Comparison of ENCODE assay signal across 14 cellular contexts in the genomic region with DNA sequence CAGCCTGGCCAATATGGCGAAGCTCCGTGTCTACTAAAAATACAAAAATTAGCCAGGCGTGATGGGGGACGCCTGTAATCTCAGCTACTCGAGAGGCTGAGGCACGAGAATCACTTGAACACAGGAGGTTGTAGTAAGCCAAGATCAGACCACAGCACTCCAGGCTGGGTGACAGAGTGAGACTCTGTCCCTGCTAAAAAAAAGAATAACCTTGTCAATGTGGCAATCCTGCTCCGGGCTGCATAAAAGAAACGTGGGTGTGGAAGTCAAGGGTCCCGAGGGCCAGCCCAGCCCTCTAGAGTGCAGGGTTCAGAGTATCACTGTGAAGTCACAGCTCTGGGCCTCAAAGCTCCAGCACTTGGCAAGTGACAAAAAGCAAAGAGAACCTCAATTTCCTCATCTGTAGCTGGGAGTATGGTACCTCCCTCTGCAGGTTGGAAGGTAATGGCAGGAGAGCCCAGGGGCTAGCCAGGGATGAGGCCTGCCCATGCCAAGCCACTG.
DNase-seq lines count a peak whose midpoint lies in the region; ATAC-seq and TF ChIP-seq lines count a peak whose summit lies in the region.
"Had no signal": no experiment of that assay in that cellular context is flagged by ENCODE, and none has a peak within 500 bp of the region (broad histone marks: within the 10 kb centered on the region; RNA-seq: fewer than 3 reads in every experiment).

No MANE protein-coding gene starts in this region.

- no peaks in the 10 kb centered on the region for H3K9me3 Mint-ChIP-seq in osteocyte (ENCODE audit: unreplicated experiment)
- H3K9me3 Mint-ChIP-seq: CD8-positive, alpha-beta memory T cell; HFFc6 had no signal

- no peak overlapping the region for H3K4me3 ChIP-seq in transverse colon

- no peak overlapping the region for H3K4me3 Mint-ChIP-seq in osteocyte (ENCODE audit: unreplicated experiment)
- H3K4me3 Mint-ChIP-seq: CD8-positive, alpha-beta memory T cell; HFFc6 had no signal

- TF ChIP-seq CTCF in osteocyte (IDR thresholded peaks at IDR 0.05) (no peak), transverse colon (IDR thresholded peaks at IDR 0.05) (no peak)

- no peaks in the 10 kb centered on the region for H3K36me3 ChIP-seq in transverse colon

- ATAC-seq in Right ventricle myocardium inferior = no peak
- peak; percentile 21 for ATAC-seq in left lobe of liver
- no peak for ATAC-seq in HG03571 (IDR thresholded peaks at IDR 0.05; ENCODE audit: unreplicated experiment)
- ATAC-seq in HG03108 (IDR thresholded peaks at IDR 0.05; ENCODE audit: unreplicated experiment) = no peak

- H3K27me3 Mint-ChIP-seq in osteocyte (ENCODE audit: unreplicated experiment) = no peaks in the 10 kb centered on the region

- in situ Hi-C loops in transverse colon (cut with MboI; ENCODE audit: low pct_ligation_motif_present in 1 of 4, low pct_unique_long_range_greater_than_20kb in 1 of 4, low sequenced_read_pairs in 3 of 4) = no loop called here

- H3K4me1 ChIP-seq in transverse colon = no peaks in the 10 kb centered on the region
- H3K4me1 ChIP-seq: Caco-2 had no signal

- no peaks in the 10 kb centered on the region for H3K27me3 ChIP-seq in transverse colon

- TF ChIP-seq EP300 in transverse colon (IDR thresholded peaks at IDR 0.05; ENCODE audit: low read depth) = no peak

- intact Hi-C loops in cardiac septum (cut with DNase I) (no loop called here), Right ventricle myocardium inferior (cut with DNase I) (no loop called here), transverse colon (cut with DNase I; ENCODE audit: low total_unique reads) (no loop called here)

- 57 to 65% methylated on average over 3 to 9 of the region's 9 CpGs for WGBS in transverse colon (ENCODE audit: low coverage in 1 of 2), 2 donors

- H3K4me1 Mint-ChIP-seq in osteocyte (ENCODE audit: unreplicated experiment) = no peaks in the 10 kb centered on the region

- DNase-seq in cardiac septum (ENCODE audit: low spot score) (peak; percentile 17), Right ventricle myocardium inferior (ENCODE audit: missing footprints) (no peak), left lobe of liver (ENCODE audit: low spot score) (no peak), osteocyte (ENCODE audit: extremely low spot score, unreplicated experiment) (peak; percentile 34), transverse colon (peak; percentile 2)
- DNase-seq in activated CD8-positive, alpha-beta memory T cell treated with anti-CD3 and anti-CD28 coated beads, Interleukin-2, amount 50 U/mL, for 48 hours = no peak
- DNase-seq: CD8-positive, alpha-beta memory T cell; GF-D8; HCEC 1CT; HFFc6 had no signal

- H3K27ac Mint-ChIP-seq in osteocyte (ENCODE audit: unreplicated experiment) = no peak overlapping the region
- H3K27ac Mint-ChIP-seq: CD8-positive, alpha-beta memory T cell; HFFc6 had no signal

- no peaks in the 10 kb centered on the region for H3K9me3 ChIP-seq in transverse colon
- H3K9me3 ChIP-seq: Caco-2 had no signal

- no peak for TF ChIP-seq POLR2A in transverse colon (IDR thresholded peaks at IDR 0.05)

- no peaks in the 10 kb centered on the region for H3K36me3 Mint-ChIP-seq in osteocyte (ENCODE audit: unreplicated experiment)

- no peak overlapping the region for H3K27ac ChIP-seq in transverse colon
- H3K27ac ChIP-seq: 22Rv1 had no signal

Comparison
In these comparisons a context has a peak if more than half of its experiments do, and no peak if none do; other contexts are left out.
1. DNase-seq: peak in cardiac septum (single experiment), osteocyte (single experiment) and transverse colon (single experiment); none in Right ventricle myocardium inferior (single experiment), left lobe of liver (single experiment) and activated CD8-positive, alpha-beta memory T cell treated with anti-CD3 and anti-CD28 coated beads, Interleukin-2, amount 50 U/mL, for 48 hours (single experiment).